17 cellular contexts compared by ENCODE assay signal in the genomic region with DNA sequence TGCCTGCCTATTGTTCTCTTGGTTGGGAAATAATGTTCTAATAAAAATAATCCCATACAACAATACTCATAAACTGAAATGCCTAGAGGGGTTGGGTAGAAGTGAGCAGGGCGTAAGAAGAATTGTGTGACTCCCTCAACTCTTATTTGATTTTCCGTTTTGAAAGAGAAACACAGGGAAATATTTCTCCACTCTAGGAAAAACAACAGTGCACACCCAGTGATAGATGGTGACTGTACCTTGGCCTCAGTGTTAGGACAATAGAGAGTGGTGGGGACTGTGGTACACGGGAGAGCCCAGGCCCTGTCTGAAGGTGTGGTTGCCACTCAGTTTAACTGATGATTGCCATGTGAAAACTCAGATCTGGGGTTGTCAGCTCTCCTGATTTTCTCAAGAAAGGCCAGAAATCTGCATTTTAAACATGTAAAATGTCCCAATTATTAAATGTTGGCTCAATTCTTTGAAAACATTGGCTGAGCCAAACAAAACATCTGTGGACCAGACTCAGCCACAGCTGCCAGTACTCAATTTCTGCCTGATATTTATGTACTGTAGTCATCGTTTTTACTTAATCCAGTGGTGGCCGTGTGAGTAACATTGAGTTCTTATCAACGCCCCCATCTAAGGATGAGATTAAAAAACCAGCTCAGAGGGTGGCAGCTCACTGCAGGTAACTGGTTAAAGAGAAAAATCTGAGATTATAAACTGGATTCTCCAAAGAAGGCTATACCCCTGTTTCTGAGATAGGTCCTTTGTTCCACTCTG.
DNase-seq lines count a peak whose midpoint lies in the region; ATAC-seq and TF ChIP-seq lines count a peak whose summit lies in the region.
"Had no signal": no experiment of that assay in that cellular context is flagged by ENCODE, and none has a peak within 500 bp of the region (broad histone marks: within the 10 kb centered on the region; RNA-seq: fewer than 3 reads in every experiment).

No MANE protein-coding gene starts in this region.

- no peak overlapping the region for H2AK5ac ChIP-seq in trophoblast cell (ENCODE audit: low read length)

- H3K4me1 ChIP-seq in SK-N-SH (ENCODE audit: control insufficient read depth in 1 of 2, insufficient read depth in 2 of 2, low read depth in 1 of 2, low read length in 1 of 2) (peaks cover 0 to 8% of the 10 kb centered on the region in 2 experiments; a peak in 1 of 4 replicates), trophoblast cell (ENCODE audit: control insufficient read depth in 1 of 2, insufficient read depth in 2 of 2, low read length in 2 of 2) (no peaks in the 10 kb centered on the region)

- no peak overlapping the region for H3K4me2 ChIP-seq in SK-N-SH
- H3K4me2 ChIP-seq in trophoblast cell (ENCODE audit: low read length) = no peak overlapping the region

- H3K36me3 ChIP-seq in SK-N-SH (replicated peaks in 1 of 2; ENCODE audit: control insufficient read depth in 1 of 2, insufficient read depth in 2 of 2, low read length in 1 of 2) (no peaks in the 10 kb centered on the region), trophoblast cell (ENCODE audit: control insufficient read depth in 1 of 2, insufficient read depth in 2 of 2, low read length in 2 of 2) (no peaks in the 10 kb centered on the region)
- H3K36me3 ChIP-seq: upper lobe of left lung had no signal

- H3K9me2 ChIP-seq in SK-N-SH = no peaks in the 10 kb centered on the region

- H4K12ac ChIP-seq in trophoblast cell (ENCODE audit: low read depth, low read length) = no peak overlapping the region

- no peak overlapping the region for H3K4me3 Mint-ChIP-seq in osteocyte (ENCODE audit: unreplicated experiment)
- H3K4me3 Mint-ChIP-seq: activated T-cell treated with anti-CD3 and anti-CD28 coated beads, Interleukin-2, amount 50 U/mL, for 24 hours; CD14-positive monocyte; T-helper 2 cell treated with Interferon-gamma antibody and Interleukin-4, amounts not matched to agents 5 μg/mL and 100 μg/mL, for 36 hours had no signal

- H2BK12ac ChIP-seq in trophoblast cell (ENCODE audit: low read length) = no peak overlapping the region

- peaks cover 38% of the 10 kb centered on the region for H3K27me3 Mint-ChIP-seq in osteocyte (ENCODE audit: unreplicated experiment)

- H4K20me1 ChIP-seq in SK-N-SH (ENCODE audit: insufficient read depth) = no peaks in the 10 kb centered on the region

- DNase-seq in AG20443 (ENCODE audit: low spot score) = peak; percentile 66
- DNase-seq in SK-N-SH = no peak
- peak; percentile 88 for DNase-seq in fibroblast of mammary gland (ENCODE audit: low read depth)
- DNase-seq in osteocyte (ENCODE audit: extremely low spot score, unreplicated experiment) = peak; percentile 23
- DNase-seq in trophoblast cell = no peak
- DNase-seq in activated naive CD4-positive, alpha-beta T cell treated with anti-CD3 and anti-CD28 coated beads, Interleukin-2, amount 50 U/mL, for 72 hours (ENCODE audit: low spot score in 2 of 2) = no peak
- DNase-seq in NCI-H226 = no peak
- DNase-seq: activated CD4-positive, alpha-beta T cell treated with anti-CD3 and anti-CD28 coated beads for 4 hours; activated T-cell treated with anti-CD3 and anti-CD28 coated beads, Interleukin-2, amount 50 U/mL, for 24 hours; dorsolateral prefrontal cortex; KBM-7; NCI-H187 treated with DMSO at 0.1 percent for 48 hours; NCI-H526 treated with DMSO at 0.1 percent for 48 hours; upper lobe of left lung had no signal

- POLR2A ChIA-PET in SK-N-SH (lab: Yijun Ruan, JAX) = no interaction called here

- H3K27me3 ChIP-seq in SK-N-SH (ENCODE audit: insufficient read depth) = no peaks in the 10 kb centered on the region; the same call in 1 of the 2 replicates
- H3K27me3 ChIP-seq in trophoblast cell (ENCODE audit: insufficient read depth, low read length) = no peaks in the 10 kb centered on the region
- H3K27me3 ChIP-seq: upper lobe of left lung had no signal

- H3K4me1 Mint-ChIP-seq in osteocyte (ENCODE audit: unreplicated experiment) = peaks cover 49% of the 10 kb centered on the region

- no peak overlapping the region for H4K8ac ChIP-seq in trophoblast cell (ENCODE audit: low read depth, low read length)

- no peak overlapping the region for H4K91ac ChIP-seq in trophoblast cell (ENCODE audit: low read depth, low read length)

- ATAC-seq in GM21526 (IDR thresholded peaks at IDR 0.05; ENCODE audit: low FRiP score, unreplicated experiment) = no peak
- ATAC-seq in activated naive CD4-positive, alpha-beta T cell treated with anti-CD3 and anti-CD28 coated beads, Interleukin-2, amount 50 U/mL, for 72 hours = no peak

- no peak for TF ChIP-seq RAD21 in SK-N-SH (IDR thresholded peaks at IDR 0.05; ENCODE audit: low read length)

- no peaks in the 10 kb centered on the region for H3K36me3 Mint-ChIP-seq in osteocyte (ENCODE audit: unreplicated experiment)
- no peaks in the 10 kb centered on the region for H3K36me3 Mint-ChIP-seq in activated naive CD4-positive, alpha-beta T cell treated with anti-CD3 and anti-CD28 coated beads, Interleukin-2, amount 50 U/mL, for 72 hours
- H3K36me3 Mint-ChIP-seq: CD14-positive monocyte had no signal

- no peak overlapping the region for H3K23ac ChIP-seq in trophoblast cell (ENCODE audit: low read length)

- TF ChIP-seq CTCF in SK-N-SH (IDR thresholded peaks at IDR 0.05) = no peak
- TF ChIP-seq CTCF in fibroblast of mammary gland (conservative IDR thresholded peaks at IDR 0.05; ENCODE audit: control insufficient read depth, insufficient read depth, low read depth, low read length) = no peak
- TF ChIP-seq CTCF in osteocyte (IDR thresholded peaks at IDR 0.05) = no peak

- H3K79me2 ChIP-seq in SK-N-SH (ENCODE audit: insufficient read depth) (no peaks in the 10 kb centered on the region), trophoblast cell (ENCODE audit: control insufficient read depth, insufficient read depth, low read length, poor library complexity) (no peaks in the 10 kb centered on the region)

- H2BK120ac ChIP-seq in trophoblast cell (ENCODE audit: insufficient read depth, low read length, poor library complexity) = no peak overlapping the region

- TF ChIP-seq EP300 in SK-N-SH (IDR thresholded peaks at IDR 0.05; ENCODE audit: borderline replicate concordance in 1 of 2, low read depth in 1 of 2, low read length in 1 of 2) = no peak

- H3K14ac ChIP-seq in trophoblast cell (ENCODE audit: low read length) = no peak overlapping the region

- no peak overlapping the region for H2BK5ac ChIP-seq in trophoblast cell (ENCODE audit: low read depth, low read length, poor library complexity)

- CTCF ChIA-PET in SK-N-SH (lab: Yijun Ruan, JAX) = interaction anchor here (1.0 to 1.3 kb wide), 2 partner anchors 35 to 519 kb away, joined by 3 read pairs; no protein-coding TSS in a partner anchor

- H2AFZ ChIP-seq in SK-N-SH (ENCODE audit: low read depth) (no peak overlapping the region), trophoblast cell (ENCODE audit: insufficient read depth, low read length, poor library complexity) (no peak overlapping the region)

- H3K9me3 Mint-ChIP-seq in osteocyte (ENCODE audit: unreplicated experiment) = no peaks in the 10 kb centered on the region
- H3K9me3 Mint-ChIP-seq in activated naive CD4-positive, alpha-beta T cell treated with anti-CD3 and anti-CD28 coated beads, Interleukin-2, amount 50 U/mL, for 72 hours = no peaks in the 10 kb centered on the region
- H3K9me3 Mint-ChIP-seq: activated T-cell treated with anti-CD3 and anti-CD28 coated beads, Interleukin-2, amount 50 U/mL, for 24 hours; T-helper 2 cell treated with Interferon-gamma antibody and Interleukin-4, amounts not matched to agents 5 μg/mL and 100 μg/mL, for 36 hours had no signal

- H3K4ac ChIP-seq in trophoblast cell (ENCODE audit: low read depth, low read length) = no peak overlapping the region

- no peak overlapping the region for H3K9ac ChIP-seq in SK-N-SH
- no peak overlapping the region for H3K9ac ChIP-seq in trophoblast cell (ENCODE audit: low read length)

- H3K79me1 ChIP-seq in trophoblast cell (ENCODE audit: low read length) = no peaks in the 10 kb centered on the region

- H3K27ac ChIP-seq in SK-N-SH (ENCODE audit: low read depth in 2 of 2, low read length in 1 of 2) = peak overlapping the region in 1 of 2 experiments; percentile 18; a peak in 1 of 4 replicates
- no peak overlapping the region for H3K27ac ChIP-seq in trophoblast cell (ENCODE audit: low read depth, low read length)
- H3K27ac ChIP-seq: dorsolateral prefrontal cortex, upper lobe of left lung had no signal

- H3K4me3 ChIP-seq in SK-N-SH (ENCODE audit: low read depth in 2 of 2, low read length in 1 of 2) (no peak overlapping the region), fibroblast of mammary gland (ENCODE audit: control insufficient read depth, low read depth, low read length) (no peak overlapping the region), trophoblast cell (ENCODE audit: low read depth, low read length) (no peak overlapping the region)
- H3K4me3 ChIP-seq: dorsolateral prefrontal cortex, upper lobe of left lung had no signal

- 31% methylated on average over 6 of the region's 6 CpGs for WGBS in SK-N-SH (ENCODE audit: low lambda C conversion rate)
- no CpG with 5 or more reads among the region's 6 CpGs for WGBS in trophoblast cell (ENCODE audit: extremely low coverage, insufficient coverage, insufficient read length)

- H3K9me3 ChIP-seq in SK-N-SH (no peaks in the 10 kb centered on the region), trophoblast cell (ENCODE audit: insufficient read depth, low read depth, low read length) (peaks cover 2% of the 10 kb centered on the region)
- H3K9me3 ChIP-seq: upper lobe of left lung had no signal

- H3K27ac Mint-ChIP-seq in osteocyte (ENCODE audit: unreplicated experiment) = peak overlapping the region; percentile 81
- no peak overlapping the region for H3K27ac Mint-ChIP-seq in activated naive CD4-positive, alpha-beta T cell treated with anti-CD3 and anti-CD28 coated beads, Interleukin-2, amount 50 U/mL, for 72 hours
- H3K27ac Mint-ChIP-seq: activated T-cell treated with anti-CD3 and anti-CD28 coated beads, Interleukin-2, amount 50 U/mL, for 24 hours; CD14-positive monocyte; T-helper 2 cell treated with Interferon-gamma antibody and Interleukin-4, amounts not matched to agents 5 μg/mL and 100 μg/mL, for 36 hours had no signal

- H3K18ac ChIP-seq in trophoblast cell (ENCODE audit: low read length) = no peak overlapping the region

- peaks cover 4% of the 10 kb centered on the region for H3F3A ChIP-seq in SK-N-SH (replicated peaks; ENCODE audit: insufficient read depth)

TF ChIP-seq in SK-N-SH, 30 proteins besides CTCF, POLR2A, EP300 and RAD21 (continues in another document):
- TF ChIP-seq, protein P1, sequence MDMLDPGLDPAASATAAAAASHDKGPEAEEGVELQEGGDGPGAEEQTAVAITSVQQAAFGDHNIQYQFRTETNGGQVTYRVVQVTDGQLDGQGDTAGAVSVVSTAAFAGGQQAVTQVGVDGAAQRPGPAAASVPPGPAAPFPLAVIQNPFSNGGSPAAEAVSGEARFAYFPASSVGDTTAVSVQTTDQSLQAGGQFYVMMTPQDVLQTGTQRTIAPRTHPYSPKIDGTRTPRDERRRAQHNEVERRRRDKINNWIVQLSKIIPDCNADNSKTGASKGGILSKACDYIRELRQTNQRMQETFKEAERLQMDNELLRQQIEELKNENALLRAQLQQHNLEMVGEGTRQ (IDR thresholded peaks at IDR 0.05; ENCODE audit: borderline replicate concordance, low read depth, low read length) = no peak
- TF ChIP-seq FOXJ3 (CRISPR knock-in tag; IDR thresholded peaks at IDR 0.05) (no peak), SMC3 (IDR thresholded peaks at IDR 0.05; ENCODE audit: low read depth, low read length) (no peak), TCF12 (IDR thresholded peaks at IDR 0.05) (peak; percentile 58), FOXM1 (IDR thresholded peaks at IDR 0.05; ENCODE audit: low read depth) (no peak)

Comparison
In these comparisons a context has a peak if more than half of its experiments do, and no peak if none do; other contexts are left out.
1. DNase-seq: peak in AG20443 (single experiment), fibroblast of mammary gland (single experiment) and osteocyte (single experiment); none in SK-N-SH (single experiment), trophoblast cell (0 of 2), activated naive CD4-positive, alpha-beta T cell treated with anti-CD3 and anti-CD28 coated beads, Interleukin-2, amount 50 U/mL, for 72 hours (0 of 2) and NCI-H226 (single experiment).